ENCODE assay signal across 20 cellular contexts in the genomic region with DNA sequence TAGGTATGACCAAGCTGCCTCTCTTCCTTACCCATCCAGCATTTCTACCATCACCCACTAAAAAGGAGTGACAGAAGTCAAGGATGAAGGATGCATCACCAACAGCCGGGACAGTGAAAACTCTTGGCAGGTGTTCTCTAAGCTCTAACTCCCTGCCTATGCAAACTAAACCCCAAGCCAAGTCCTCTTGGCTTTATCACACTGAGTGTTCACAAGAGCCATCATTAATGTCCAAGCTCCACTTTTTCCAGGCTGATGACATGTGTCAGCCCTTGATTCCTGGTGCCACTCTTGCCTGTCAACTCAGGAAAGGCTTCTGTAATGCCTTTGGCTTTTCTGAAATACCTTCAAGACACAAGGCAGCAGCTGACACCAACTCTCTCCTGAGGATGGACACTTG.
A peak's percentile ranks its signal among the peaks of the same experiment; 100 is the strongest.
DNase-seq lines count a peak whose midpoint lies in the region; ATAC-seq and TF ChIP-seq lines count a peak whose summit lies in the region.
"Had no signal": no experiment of that assay in that cellular context is flagged by ENCODE, and none has a peak within 500 bp of the region (broad histone marks: within the 10 kb centered on the region; RNA-seq: fewer than 3 reads in every experiment).

No MANE protein-coding gene starts in this region.

- no peaks in the 10 kb centered on the region for H3K9me3 ChIP-seq in psoas muscle
- H3K9me3 ChIP-seq in aorta (ENCODE audit: control insufficient read depth, low read length): no peaks in the 10 kb centered on the region
- H3K9me3 ChIP-seq: BLaER1 had no signal

- H3K4me3 ChIP-seq in psoas muscle: no peak overlapping the region
- H3K4me3 ChIP-seq in aorta (ENCODE audit: low read length in 2 of 2): no peak overlapping the region
- H3K4me3 ChIP-seq: BLaER1, GM12878, K562 had no signal

- H3K27me3 ChIP-seq in psoas muscle (ENCODE audit: insufficient read depth in 3 of 3, low read length in 2 of 3) (no peaks in the 10 kb centered on the region), aorta (ENCODE audit: control insufficient read depth in 1 of 2, insufficient read depth in 2 of 2, low read length in 1 of 2) (no peaks in the 10 kb centered on the region)
- H3K27me3 ChIP-seq: BLaER1 had no signal

- DNase-seq in NCI-H82 (lab: John Stamatoyannopoulos, UW) (peak; percentile 56), NCI-H82 treated with DMSO at 0.1 percent for 48 hours (lab: John Stamatoyannopoulos, UW; ENCODE audit: unreplicated experiment) (no peak), NCI-H446 treated with DMSO at 0.1 percent for 48 hours (lab: John Stamatoyannopoulos, UW) (peak; percentile 41), left cardiac atrium (no peak), psoas muscle (no peak), aorta (no peak)
- DNase-seq: CD8-positive, alpha-beta T cell; DND-41; GDM1; GOT3; NCI-H1417 treated with DMSO at 0.1 percent for 48 hours; NCI-H2081; NCI-H226; NCI-H69; PC-3 had no signal

- ATAC-seq in left cardiac atrium (peak; percentile 80 to 96), psoas muscle (peak; percentile 54 to 90 (median 84)), GM21786 (IDR thresholded peaks at IDR 0.05; ENCODE audit: unreplicated experiment) (no peak), GM18502 (IDR thresholded peaks at IDR 0.05; ENCODE audit: poor library complexity, unreplicated experiment) (no peak), aorta (ENCODE audit: low FRiP score) (no peak)
- ATAC-seq: CD8-positive, alpha-beta T cell; GM12878; K562; PC-3 had no signal

- H3K27ac ChIP-seq in psoas muscle: no peak overlapping the region
- H3K27ac ChIP-seq in aorta (ENCODE audit: low read depth in 1 of 2, low read length in 2 of 2): no peak overlapping the region
- H3K27ac ChIP-seq: BLaER1 had no signal

- no peaks in the 10 kb centered on the region for H3K4me1 ChIP-seq in psoas muscle
- no peaks in the 10 kb centered on the region for H3K4me1 ChIP-seq in aorta (ENCODE audit: control insufficient read depth in 1 of 2, insufficient read depth in 2 of 2, low read length in 2 of 2)

- 8 to 23% (median 22%) methylated on average over 1 of the region's 1 CpG for WGBS in psoas muscle, 3 donors
- WGBS in aorta, 2 donors: 5 to 14% methylated on average over 1 of the region's 1 CpG

- no peak for TF ChIP-seq CTCF in psoas muscle (IDR thresholded peaks at IDR 0.05)

- no peaks in the 10 kb centered on the region for H3K36me3 ChIP-seq in psoas muscle (ENCODE audit: insufficient read depth in 1 of 2, low read depth in 1 of 2)
- H3K36me3 ChIP-seq in aorta (ENCODE audit: control insufficient read depth in 1 of 2, insufficient read depth in 2 of 2, low read length in 1 of 2): no peaks in the 10 kb centered on the region

- intact Hi-C loops in left cardiac atrium (cut with DNase I) (no loop called here), psoas muscle (cut with DNase I) (no loop called here), aorta (cut with DNase I) (no loop called here)

Comparison
In these comparisons a context has a peak if more than half of its experiments do, and no peak if none do; other contexts are left out.
1. DNase-seq: peak in NCI-H82 (single experiment) and NCI-H446 treated with DMSO at 0.1 percent for 48 hours (single experiment); none in NCI-H82 treated with DMSO at 0.1 percent for 48 hours (single experiment), left cardiac atrium (single experiment), psoas muscle (0 of 2) and aorta (0 of 2).
2. ATAC-seq: peak in left cardiac atrium (2 of 2) and psoas muscle (4 of 4); none in GM21786 (single experiment), GM18502 (single experiment) and aorta (single experiment).